ENCODE assay signal across 24 cellular contexts in the genomic region with DNA sequence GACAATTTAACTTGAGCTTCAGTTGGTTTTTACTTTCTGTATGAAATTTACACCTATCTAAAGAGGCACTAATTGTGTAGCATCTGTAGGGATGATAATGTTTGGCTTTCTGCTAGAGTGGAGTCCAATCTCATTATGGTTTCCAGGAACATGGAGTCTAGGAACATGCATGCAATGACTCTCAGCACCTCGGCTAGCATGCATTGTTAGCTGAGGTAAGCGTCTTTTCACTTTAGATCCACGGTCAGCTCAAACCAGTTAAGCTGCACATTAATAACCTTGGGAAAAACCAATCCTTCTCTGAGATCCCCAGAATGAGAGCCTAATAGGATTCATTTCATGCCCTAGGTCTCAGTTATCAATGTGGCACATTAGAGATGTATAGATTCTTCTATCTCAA. TPM values are rescaled to one million over a fixed set of nuclear protein-coding genes. Genes with fewer than 3 reads are reported as not detected.
DNase-seq lines count a peak whose midpoint lies in the region; ATAC-seq, FAIRE-seq and TF ChIP-seq lines count a peak whose summit lies in the region.
"Had no signal": no experiment of that assay in that cellular context is flagged by ENCODE, and none has a peak within 500 bp of the region (broad histone marks: within the 10 kb centered on the region; RNA-seq: fewer than 3 reads in every experiment).

No MANE protein-coding gene starts in this region.

- intact Hi-C loops in HCT116 (cut with micrococcal nuclease) = no loop called here
- intact Hi-C loops in activated CD4-positive, alpha-beta T cell treated with anti-CD3 and anti-CD28 coated beads, Interleukin-2, amount 10 ng/mL, durations not matched to agents 24 days and 14 days (cut with micrococcal nuclease) = no loop called here

- DNase-seq in A549 (ENCODE audit: low read depth in 1 of 2, low spot score in 1 of 2) = no peak
- DNase-seq in HCT116 (ENCODE audit: low read depth, low spot score) = no peak
- peak; percentile 69 for DNase-seq in NCI-H82 treated with DMSO at 0.1 percent for 48 hours (lab: John Stamatoyannopoulos, UW; ENCODE audit: unreplicated experiment)
- no peak for DNase-seq in cerebellum (ENCODE audit: low spot score)
- DNase-seq in activated CD4-positive, alpha-beta T cell treated with anti-CD3 and anti-CD28 coated beads, Interleukin-2, amount 10 ng/mL, durations not matched to agents 24 days and 14 days = no peak
- DNase-seq in chondrocyte (ENCODE audit: low spot score) = no peak
- DNase-seq: ACHN; AML-193; BE2C; Caco-2; CD4-positive, alpha-beta memory T cell; DMS 273 treated with DMSO at 0.1 percent for 48 hours; DMS79; EL; GDM1 had no signal

- no peak for TF ChIP-seq CTCF in A549 (IDR thresholded peaks at IDR 0.05)
- no peak for TF ChIP-seq CTCF in HCT116 (IDR thresholded peaks at IDR 0.05 in 2 of 3, conservative IDR thresholded peaks at IDR 0.05 in 1 of 3; ENCODE audit: borderline replicate concordance in 1 of 3, insufficient read depth in 1 of 3, low read depth in 2 of 3, low read length in 2 of 3)
- TF ChIP-seq CTCF in chondrocyte (IDR thresholded peaks at IDR 0.05) = no peak

- H3K4me1 Mint-ChIP-seq in activated CD4-positive, alpha-beta T cell treated with anti-CD3 and anti-CD28 coated beads, Interleukin-2, amount 10 ng/mL, durations not matched to agents 24 days and 14 days = no peaks in the 10 kb centered on the region
- H3K4me1 Mint-ChIP-seq in chondrocyte (ENCODE audit: low read depth) = no peaks in the 10 kb centered on the region
- H3K4me1 Mint-ChIP-seq: CD14-positive monocyte; CD4-positive, alpha-beta memory T cell; GM23338 had no signal

- no peaks in the 10 kb centered on the region for H4K20me1 ChIP-seq in HCT116 (ENCODE audit: insufficient read depth)
- H4K20me1 ChIP-seq: BLaER1 treated with 17β-estradiol and CSF1 and Interleukin-3, amounts not matched to agents 10 nM and 100 nM had no signal

- RAD21 ChIA-PET in HCT116 (lab: Charles Lee; ENCODE audit: low non-redundant PET in 1 of 2, low total read pairs in 2 of 2, uncharacterized antibody in 2 of 2, unreplicated experiment in 2 of 2) = no interaction called here

- TF ChIP-seq EP300 in A549 (IDR thresholded peaks at IDR 0.05) = no peak

- peak overlapping the region; percentile 14 for H2AFZ ChIP-seq in HCT116 (ENCODE audit: low read depth, low read length, poor library complexity, severe bottlenecking)
- H2AFZ ChIP-seq: GM23338 had no signal

- no peaks in the 10 kb centered on the region for H3K36me3 Mint-ChIP-seq in activated CD4-positive, alpha-beta T cell treated with anti-CD3 and anti-CD28 coated beads, Interleukin-2, amount 10 ng/mL, durations not matched to agents 24 days and 14 days (ENCODE audit: low read depth)
- no peaks in the 10 kb centered on the region for H3K36me3 Mint-ChIP-seq in chondrocyte (ENCODE audit: low read depth)
- H3K36me3 Mint-ChIP-seq: CD14-positive monocyte; CD4-positive, alpha-beta memory T cell had no signal

- FAIRE-seq in A549 (lab: Jason Lieb, UNC) = no peak
- FAIRE-seq: GM12878, GM19239 had no signal

- TF ChIP-seq RAD21 in A549 (conservative IDR thresholded peaks at IDR 0.05 in 1 of 2, IDR thresholded peaks at IDR 0.05 in 1 of 2) (no peak), HCT116 (IDR thresholded peaks at IDR 0.05; ENCODE audit: low read depth) (no peak)

- H3K27ac Mint-ChIP-seq in activated CD4-positive, alpha-beta T cell treated with anti-CD3 and anti-CD28 coated beads, Interleukin-2, amount 10 ng/mL, durations not matched to agents 24 days and 14 days = no peak overlapping the region
- H3K27ac Mint-ChIP-seq in chondrocyte (ENCODE audit: unreplicated experiment) = no peak overlapping the region
- H3K27ac Mint-ChIP-seq: CD14-positive monocyte; CD4-positive, alpha-beta memory T cell; GM23338 had no signal

- H3K9me3 ChIP-seq in A549 = no peaks in the 10 kb centered on the region
- no peaks in the 10 kb centered on the region for H3K9me3 ChIP-seq in HCT116 (ENCODE audit: control insufficient read depth in 1 of 2, insufficient read depth in 1 of 2, low read depth in 1 of 2, low read length in 2 of 2)
- H3K9me3 ChIP-seq in endocrine pancreas (ENCODE audit: control insufficient read depth, low read length) = no peaks in the 10 kb centered on the region
- H3K9me3 ChIP-seq: BE2C, Caco-2, HAP-1 had no signal

- no peak overlapping the region for H3K4me3 Mint-ChIP-seq in activated CD4-positive, alpha-beta T cell treated with anti-CD3 and anti-CD28 coated beads, Interleukin-2, amount 10 ng/mL, durations not matched to agents 24 days and 14 days
- H3K4me3 Mint-ChIP-seq in chondrocyte (ENCODE audit: unreplicated experiment) = no peak overlapping the region
- H3K4me3 Mint-ChIP-seq: CD14-positive monocyte; CD4-positive, alpha-beta memory T cell; GM23338 had no signal

- no peaks in the 10 kb centered on the region for H3K79me2 ChIP-seq in HCT116 (ENCODE audit: insufficient read depth, low read length)

- H3K4me3 ChIP-seq in A549 (no peak overlapping the region), HCT116 (replicated peaks in 1 of 2; ENCODE audit: low read depth in 1 of 2, low read length in 2 of 2) (no peak overlapping the region), endocrine pancreas (ENCODE audit: control insufficient read depth, insufficient read depth, low read length) (peak overlapping the region; percentile 20)
- H3K4me3 ChIP-seq: BLaER1 treated with 17β-estradiol and CSF1 and Interleukin-3, amounts not matched to agents 10 nM and 100 nM; GM12878; GM23338; HAP-1 had no signal

- H3K27me3 ChIP-seq in HCT116 (ENCODE audit: insufficient read depth, low read length) (no peaks in the 10 kb centered on the region), endocrine pancreas (ENCODE audit: control insufficient read depth, insufficient read depth, low read length) (no peaks in the 10 kb centered on the region)
- H3K27me3 ChIP-seq: BLaER1 treated with 17β-estradiol and CSF1 and Interleukin-3, amounts not matched to agents 10 nM and 100 nM had no signal

- peaks cover 3% of the 10 kb centered on the region for H3K27me3 Mint-ChIP-seq in activated CD4-positive, alpha-beta T cell treated with anti-CD3 and anti-CD28 coated beads, Interleukin-2, amount 10 ng/mL, durations not matched to agents 24 days and 14 days
- peaks cover 3% of the 10 kb centered on the region for H3K27me3 Mint-ChIP-seq in chondrocyte (ENCODE audit: low read depth)

- BruUV-seq in HCT116 (replicated peaks; lab: Mats Ljungman, UMichigan) = no TSS peak

- H3K9me2 ChIP-seq in HCT116 (ENCODE audit: insufficient read depth) = no peaks in the 10 kb centered on the region

- no peak overlapping the region for H3K27ac ChIP-seq in A549
- H3K27ac ChIP-seq in HCT116 (ENCODE audit: low read depth, low read length) = no peak overlapping the region
- H3K27ac ChIP-seq: 22Rv1; BLaER1 treated with 17β-estradiol and CSF1 and Interleukin-3, amounts not matched to agents 10 nM and 100 nM had no signal

- 81% methylated on average over 3 of the region's 3 CpGs for WGBS in A549 (ENCODE audit: missing lambda C conversion rate)

- H3K4me1 ChIP-seq in A549 = 0 out of 3 replicates have a peak, but pooled peaks cover 3% of the 10 kb centered on the region
- peaks cover 41 to 74% of the 10 kb centered on the region in 2 experiments for H3K4me1 ChIP-seq in HCT116 (ENCODE audit: control insufficient read depth in 1 of 2, insufficient read depth in 2 of 2, low read length in 2 of 2)
- peaks cover 16% of the 10 kb centered on the region for H3K4me1 ChIP-seq in endocrine pancreas (ENCODE audit: control insufficient read depth, insufficient read depth, low read length)
- H3K4me1 ChIP-seq: BE2C, Caco-2, HAP-1 had no signal

- H3K9ac ChIP-seq in HCT116 (ENCODE audit: low read length) (no peak overlapping the region), endocrine pancreas (ENCODE audit: control insufficient read depth, insufficient read depth, low read length) (peak overlapping the region; percentile 15)
- H3K9ac ChIP-seq: BLaER1 treated with 17β-estradiol and CSF1 and Interleukin-3, amounts not matched to agents 10 nM and 100 nM had no signal

- no peak for ATAC-seq in A549
- no peak for ATAC-seq in HCT116
- ATAC-seq in GM21423 (IDR thresholded peaks at IDR 0.05; ENCODE audit: unreplicated experiment) = no peak
- ATAC-seq: GM12878, GM23338 had no signal

- H3K9me3 Mint-ChIP-seq in activated CD4-positive, alpha-beta T cell treated with anti-CD3 and anti-CD28 coated beads, Interleukin-2, amount 10 ng/mL, durations not matched to agents 24 days and 14 days = no peaks in the 10 kb centered on the region
- no peaks in the 10 kb centered on the region for H3K9me3 Mint-ChIP-seq in chondrocyte (ENCODE audit: low read depth)
- H3K9me3 Mint-ChIP-seq: CD4-positive, alpha-beta memory T cell had no signal

- H3K36me3 ChIP-seq in HCT116 (ENCODE audit: control insufficient read depth in 1 of 2, insufficient read depth in 2 of 2, low read length in 2 of 2) = no peaks in the 10 kb centered on the region
- no peaks in the 10 kb centered on the region for H3K36me3 ChIP-seq in endocrine pancreas (ENCODE audit: control insufficient read depth, insufficient read depth, low read length)
- H3K36me3 ChIP-seq: BE2C; BLaER1 treated with 17β-estradiol and CSF1 and Interleukin-3, amounts not matched to agents 10 nM and 100 nM; HAP-1 had no signal

- POLR2A ChIA-PET in A549 (lab: Yijun Ruan, JAX) (no interaction called here), HCT116 (lab: Charles Lee) (no interaction called here)

- CTCF ChIA-PET in A549 (lab: Yijun Ruan, JAX) = interaction anchor here (0.6 kb wide), 1 partner anchor 72 kb away, joined by 3 read pairs; no protein-coding TSS in a partner anchor
- CTCF ChIA-PET in HCT116 (lab: Charles Lee) = no interaction called here

- no peak for TF ChIP-seq POLR2A in A549 (IDR thresholded peaks at IDR 0.05; ENCODE audit: low read length)
- TF ChIP-seq POLR2A in HCT116 (IDR thresholded peaks at IDR 0.05; ENCODE audit: borderline replicate concordance, extremely low read depth, insufficient read depth, insufficient read length) = no peak

- H3K4me2 ChIP-seq in A549 (no peak overlapping the region), HCT116 (ENCODE audit: low read length) (peak overlapping the region; percentile 65; the same call in 1 of the 2 replicates)
- H3K4me2 ChIP-seq: BLaER1 treated with 17β-estradiol and CSF1 and Interleukin-3, amounts not matched to agents 10 nM and 100 nM; GM23338 had no signal

TF ChIP-seq in A549, 52 proteins besides CTCF, POLR2A, EP300 and RAD21 (continues in another document):
- TF ChIP-seq FOXS1 (CRISPR knock-in tag; IDR thresholded peaks at IDR 0.05) = no peak

TF ChIP-seq in HCT116, 20 proteins besides CTCF, POLR2A, EP300 and RAD21 (continues in another document):
- TF ChIP-seq POLR2AphosphoS5 (IDR thresholded peaks at IDR 0.05; ENCODE audit: low read depth, low read length) = no peak

RNA-seq across cellular contexts. Expression of gene GDA, which starts 7.8 kb away (rescaled TPM):
- polyA plus RNA-seq in A549 (2011; rRNA removed) (1.0 and 1.2 TPM in 2 replicates), A549 (2017; fragmentation: RNase III; extraction: RNeasy Plus Mini Kit Qiagen cat#74134 plus additional on column Dnase treatment) (0.23 to 0.33 TPM (median 0.30 TPM) in 3 replicates)
- 0.10 and 0.12 TPM in 2 replicates for polyA plus RNA-seq in A549 (2012; cell fraction: cytosol; rRNA removed)
- 0.11 and 0.18 TPM in 2 replicates for polyA plus RNA-seq in A549 (2012; cell fraction: nucleus; rRNA removed)
- polyA minus RNA-seq in A549 (2011; rRNA and poly(A)+ RNA removed) = 0.73 and 0.74 TPM in 2 replicates
- total RNA-seq in HCT116 (2021; ENCODE audit: unreplicated experiment) (49.4 TPM), cerebellum (0.91 TPM), chondrocyte (0.22 to 0.48 TPM (median 0.33 TPM) in 3 replicates)
- 8.2 and 11.8 TPM in 2 replicates for polyA plus RNA-seq in HCT116 (2012)
- total RNA-seq in activated CD4-positive, alpha-beta T cell treated with anti-CD3 and anti-CD28 coated beads, Interleukin-2, amount 10 ng/mL, durations not matched to agents 24 days and 14 days = not detected in 2 replicates
- total RNA-seq: CD4-positive, alpha-beta memory T cell had no signal
- polyA plus RNA-seq: CD14-positive monocyte; CD4-positive, alpha-beta memory T cell had no signal

Comparison
In these comparisons a context has a peak if more than half of its experiments do, and no peak if none do; other contexts are left out.
1. RNA of gene GDA, which starts 7.8 kb away (total RNA-seq): 49.4 TPM in HCT116 (single experiment); 0.91 TPM in cerebellum (single experiment), 0.22 to 0.48 TPM in chondrocyte and not detected in activated CD4-positive, alpha-beta T cell treated with anti-CD3 and anti-CD28 coated beads, Interleukin-2, amount 10 ng/mL, durations not matched to agents 24 days and 14 days; every median in the first group is over 10 times any median in the second.